Comparison of ENCODE assay signal across 1 cellular context in genomic region chr14:72165151-72165715, GRCh38.
TF ChIP-seq lines count a peak whose summit lies in the region.

No MANE protein-coding gene starts in this region.

TF ChIP-seq in GM12878, 131 proteins besides CTCF, POLR2A, EP300 and RAD21:
- TF ChIP-seq, protein P1, sequence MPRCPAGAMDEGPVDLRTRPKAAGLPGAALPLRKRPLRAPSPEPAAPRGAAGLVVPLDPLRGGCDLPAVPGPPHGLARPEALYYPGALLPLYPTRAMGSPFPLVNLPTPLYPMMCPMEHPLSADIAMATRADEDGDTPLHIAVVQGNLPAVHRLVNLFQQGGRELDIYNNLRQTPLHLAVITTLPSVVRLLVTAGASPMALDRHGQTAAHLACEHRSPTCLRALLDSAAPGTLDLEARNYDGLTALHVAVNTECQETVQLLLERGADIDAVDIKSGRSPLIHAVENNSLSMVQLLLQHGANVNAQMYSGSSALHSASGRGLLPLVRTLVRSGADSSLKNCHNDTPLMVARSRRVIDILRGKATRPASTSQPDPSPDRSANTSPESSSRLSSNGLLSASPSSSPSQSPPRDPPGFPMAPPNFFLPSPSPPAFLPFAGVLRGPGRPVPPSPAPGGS (IDR thresholded peaks at IDR 0.05; ENCODE audit: borderline replicate concordance, insufficient read depth, low read depth, low read length, poor library complexity, severe bottlenecking) = peak; percentile 48
- no peak for TF ChIP-seq IRF4 (IDR thresholded peaks at IDR 0.05; ENCODE audit: low read depth, low read length)
